18 cellular contexts compared by ENCODE assay signal in genomic region chr2:200450288-200450687, GRCh38.
"Had no signal": no experiment of that assay in that cellular context is flagged by ENCODE, and none has a peak within 500 bp of the region (broad histone marks: within the 10 kb centered on the region; RNA-seq: fewer than 3 reads in every experiment).

No MANE protein-coding gene starts in this region.

- H3K9me3 ChIP-seq: right lobe of liver, upper lobe of left lung had no signal

- H3K27me3 ChIP-seq: right lobe of liver, upper lobe of left lung had no signal

- H3K9me3 Mint-ChIP-seq: activated CD4-positive, alpha-beta T cell treated with anti-CD3 and anti-CD28 coated beads, Interleukin-2, amount 10 ng/mL, durations not matched to agents 7 days and 5 days; activated naive CD8-positive, alpha-beta T cell treated with anti-CD3 and anti-CD28 coated beads, Interleukin-2, amount 10 ng/mL, durations not matched to agents 7 days and 5 days; activated T-helper 1 cell treated with anti-CD3 and anti-CD28 coated beads, Interleukin-12 subunit alpha, Interleukin-12 subunit beta, Interleukin-2, Interleukin-4 antibody, amounts not matched to agents 30 ng/mL and 10 ng/mL and 1 ng/mL, durations not matched to agents 14 hours and 24 hours and 36 hours; nephron progenitor cell; stimulated activated naive CD8-positive, alpha-beta T cell treated with anti-CD3 and anti-CD28 coated beads, Interleukin-15, amount 100 ng/mL, for 72 hours had no signal

- H3K4me3 ChIP-seq: right lobe of liver, smooth muscle cell, upper lobe of left lung had no signal

- DNase-seq: activated CD4-positive, alpha-beta T cell treated with anti-CD3 and anti-CD28 coated beads, Interleukin-2, amount 10 ng/mL, durations not matched to agents 7 days and 5 days; activated CD4-positive, CD25-positive, alpha-beta regulatory T cell; activated CD8-positive, alpha-beta memory T cell treated with anti-CD3 and anti-CD28 coated beads, Interleukin-2, amount 50 U/mL, for 48 hours; activated naive CD8-positive, alpha-beta T cell treated with anti-CD3 and anti-CD28 coated beads, Interleukin-2, amount 10 ng/mL, durations not matched to agents 7 days and 5 days; anterior cingulate cortex; cerebellar nuclear complex; effector CD8-positive, alpha-beta T cell; foreskin fibroblast; kidney glomerular epithelial cell; nephron progenitor cell; occipital lobe; right lobe of liver; stimulated activated naive CD8-positive, alpha-beta T cell treated with anti-CD3 and anti-CD28 coated beads, Interleukin-15, amount 100 ng/mL, for 72 hours; T-helper 2 cell; upper lobe of left lung had no signal

- H3K27ac Mint-ChIP-seq: activated CD4-positive, alpha-beta T cell treated with anti-CD3 and anti-CD28 coated beads, Interleukin-2, amount 10 ng/mL, durations not matched to agents 7 days and 5 days; activated naive CD8-positive, alpha-beta T cell treated with anti-CD3 and anti-CD28 coated beads, Interleukin-2, amount 10 ng/mL, durations not matched to agents 7 days and 5 days; activated T-helper 1 cell treated with anti-CD3 and anti-CD28 coated beads, Interleukin-12 subunit alpha, Interleukin-12 subunit beta, Interleukin-2, Interleukin-4 antibody, amounts not matched to agents 30 ng/mL and 10 ng/mL and 1 ng/mL, durations not matched to agents 14 hours and 24 hours and 36 hours; nephron progenitor cell; stimulated activated naive CD8-positive, alpha-beta T cell treated with anti-CD3 and anti-CD28 coated beads, Interleukin-15, amount 100 ng/mL, for 72 hours had no signal

- ATAC-seq: stimulated activated naive CD8-positive, alpha-beta T cell treated with anti-CD3 and anti-CD28 coated beads, Interleukin-15, amount 100 ng/mL, for 72 hours had no signal

- H3K4me2 ChIP-seq: smooth muscle cell had no signal

- FAIRE-seq: TTC549 had no signal

- H3K27me3 Mint-ChIP-seq: activated CD4-positive, alpha-beta T cell treated with anti-CD3 and anti-CD28 coated beads, Interleukin-2, amount 10 ng/mL, durations not matched to agents 7 days and 5 days; activated naive CD8-positive, alpha-beta T cell treated with anti-CD3 and anti-CD28 coated beads, Interleukin-2, amount 10 ng/mL, durations not matched to agents 7 days and 5 days; stimulated activated naive CD8-positive, alpha-beta T cell treated with anti-CD3 and anti-CD28 coated beads, Interleukin-15, amount 100 ng/mL, for 72 hours had no signal

- H3K4me3 Mint-ChIP-seq: activated CD4-positive, alpha-beta T cell treated with anti-CD3 and anti-CD28 coated beads, Interleukin-2, amount 10 ng/mL, durations not matched to agents 7 days and 5 days; activated naive CD8-positive, alpha-beta T cell treated with anti-CD3 and anti-CD28 coated beads, Interleukin-2, amount 10 ng/mL, durations not matched to agents 7 days and 5 days; activated T-helper 1 cell treated with anti-CD3 and anti-CD28 coated beads, Interleukin-12 subunit alpha, Interleukin-12 subunit beta, Interleukin-2, Interleukin-4 antibody, amounts not matched to agents 30 ng/mL and 10 ng/mL and 1 ng/mL, durations not matched to agents 14 hours and 24 hours and 36 hours; nephron progenitor cell; stimulated activated naive CD8-positive, alpha-beta T cell treated with anti-CD3 and anti-CD28 coated beads, Interleukin-15, amount 100 ng/mL, for 72 hours had no signal

- H3K27ac ChIP-seq: right lobe of liver, upper lobe of left lung had no signal
